Comparison of ENCODE assay signal across 11 cellular contexts in genomic region chr2:32484907-32485306, GRCh38.
DNase-seq lines count a peak whose midpoint lies in the region; ATAC-seq, FAIRE-seq and TF ChIP-seq lines count a peak whose summit lies in the region.
"Had no signal": no experiment of that assay in that cellular context is flagged by ENCODE, and none has a peak within 500 bp of the region (broad histone marks: within the 10 kb centered on the region; RNA-seq: fewer than 3 reads in every experiment).

No MANE protein-coding gene starts in this region.

- no peaks in the 10 kb centered on the region for H3K27me3 Mint-ChIP-seq in chondrocyte (ENCODE audit: low read depth)
- H3K27me3 Mint-ChIP-seq: activated naive CD8-positive, alpha-beta T cell treated with anti-CD3 and anti-CD28 coated beads, Interleukin-2, amount 10 ng/mL, durations not matched to agents 7 days and 5 days had no signal

- peaks cover 0 to 12% (median 4%) of the 10 kb centered on the region in 4 donors for H3K4me1 ChIP-seq in sigmoid colon
- H3K4me1 ChIP-seq: Peyer's patch had no signal

- H3K9me3 Mint-ChIP-seq in chondrocyte (ENCODE audit: low read depth): no peaks in the 10 kb centered on the region
- H3K9me3 Mint-ChIP-seq: activated naive CD8-positive, alpha-beta T cell treated with anti-CD3 and anti-CD28 coated beads, Interleukin-2, amount 10 ng/mL, durations not matched to agents 7 days and 5 days had no signal

- intact Hi-C loops in sigmoid colon (cut with DNase I): no loop called here

- no peak for ATAC-seq in GM19328 (IDR thresholded peaks at IDR 0.05; ENCODE audit: unreplicated experiment)

- H3K36me3 ChIP-seq in sigmoid colon: peaks cover 9 to 89% (median 26%) of the 10 kb centered on the region in 4 donors

- H3K27ac ChIP-seq in sigmoid colon: no peak overlapping the region
- H3K27ac ChIP-seq: Peyer's patch had no signal

- peaks cover 25% of the 10 kb centered on the region for H3K36me3 Mint-ChIP-seq in chondrocyte (ENCODE audit: low read depth)

- peak overlapping the region; percentile 99 for H3K27ac Mint-ChIP-seq in chondrocyte (ENCODE audit: unreplicated experiment)
- H3K27ac Mint-ChIP-seq: activated naive CD8-positive, alpha-beta T cell treated with anti-CD3 and anti-CD28 coated beads, Interleukin-2, amount 10 ng/mL, durations not matched to agents 7 days and 5 days had no signal

- no peak for FAIRE-seq in GM19239 (lab: Jason Lieb, UNC)
- FAIRE-seq: GM18507 had no signal

- TF ChIP-seq CTCF in chondrocyte (IDR thresholded peaks at IDR 0.05): no peak
- no peak for TF ChIP-seq CTCF in sigmoid colon (IDR thresholded peaks at IDR 0.05)

- no peak for TF ChIP-seq POLR2A in sigmoid colon (IDR thresholded peaks at IDR 0.05)

- DNase-seq in EL: peak; percentile 94
- DNase-seq in NOMO-1 treated with dmso at 0.1 percent for 144 hours (lab: John Stamatoyannopoulos, UW; ENCODE audit: unreplicated experiment): peak; percentile 90
- DNase-seq in chondrocyte (ENCODE audit: low spot score): no peak
- DNase-seq in non-pigmented ciliary epithelial cell (ENCODE audit: low read depth): peak; percentile 88
- DNase-seq in GM19239 (ENCODE audit: insufficient read length, low spot score): no peak
- DNase-seq in NCI-H1417 (lab: John Stamatoyannopoulos, UW): no peak
- DNase-seq in sigmoid colon: no peak
- DNase-seq: activated naive CD8-positive, alpha-beta T cell treated with anti-CD3 and anti-CD28 coated beads, Interleukin-2, amount 10 ng/mL, durations not matched to agents 7 days and 5 days; Peyer's patch had no signal

- 68 to 76% methylated on average over 4 of the region's 4 CpGs for WGBS in sigmoid colon, 2 donors

- H3K4me1 Mint-ChIP-seq in chondrocyte (ENCODE audit: low read depth): peaks cover 47% of the 10 kb centered on the region

- no peaks in the 10 kb centered on the region for H3K9me3 ChIP-seq in sigmoid colon
- H3K9me3 ChIP-seq: Peyer's patch had no signal

- H3K27me3 ChIP-seq in sigmoid colon: no peaks in the 10 kb centered on the region
- H3K27me3 ChIP-seq: Peyer's patch had no signal

- peak overlapping the region; percentile 26 for H3K4me3 Mint-ChIP-seq in chondrocyte (ENCODE audit: unreplicated experiment)
- H3K4me3 Mint-ChIP-seq: activated naive CD8-positive, alpha-beta T cell treated with anti-CD3 and anti-CD28 coated beads, Interleukin-2, amount 10 ng/mL, durations not matched to agents 7 days and 5 days had no signal

- H3K4me3 ChIP-seq in sigmoid colon: no peak overlapping the region
- H3K4me3 ChIP-seq: Peyer's patch had no signal

- TF ChIP-seq EP300 in sigmoid colon (IDR thresholded peaks at IDR 0.05): no peak

Comparison
In these comparisons a context has a peak if more than half of its experiments do, and no peak if none do; other contexts are left out.
1. DNase-seq: peak in EL (single experiment), NOMO-1 treated with dmso at 0.1 percent for 144 hours (single experiment) and non-pigmented ciliary epithelial cell (single experiment); none in chondrocyte (single experiment), GM19239 (single experiment), NCI-H1417 (0 of 3) and sigmoid colon (single experiment).